In the genomic region with DNA sequence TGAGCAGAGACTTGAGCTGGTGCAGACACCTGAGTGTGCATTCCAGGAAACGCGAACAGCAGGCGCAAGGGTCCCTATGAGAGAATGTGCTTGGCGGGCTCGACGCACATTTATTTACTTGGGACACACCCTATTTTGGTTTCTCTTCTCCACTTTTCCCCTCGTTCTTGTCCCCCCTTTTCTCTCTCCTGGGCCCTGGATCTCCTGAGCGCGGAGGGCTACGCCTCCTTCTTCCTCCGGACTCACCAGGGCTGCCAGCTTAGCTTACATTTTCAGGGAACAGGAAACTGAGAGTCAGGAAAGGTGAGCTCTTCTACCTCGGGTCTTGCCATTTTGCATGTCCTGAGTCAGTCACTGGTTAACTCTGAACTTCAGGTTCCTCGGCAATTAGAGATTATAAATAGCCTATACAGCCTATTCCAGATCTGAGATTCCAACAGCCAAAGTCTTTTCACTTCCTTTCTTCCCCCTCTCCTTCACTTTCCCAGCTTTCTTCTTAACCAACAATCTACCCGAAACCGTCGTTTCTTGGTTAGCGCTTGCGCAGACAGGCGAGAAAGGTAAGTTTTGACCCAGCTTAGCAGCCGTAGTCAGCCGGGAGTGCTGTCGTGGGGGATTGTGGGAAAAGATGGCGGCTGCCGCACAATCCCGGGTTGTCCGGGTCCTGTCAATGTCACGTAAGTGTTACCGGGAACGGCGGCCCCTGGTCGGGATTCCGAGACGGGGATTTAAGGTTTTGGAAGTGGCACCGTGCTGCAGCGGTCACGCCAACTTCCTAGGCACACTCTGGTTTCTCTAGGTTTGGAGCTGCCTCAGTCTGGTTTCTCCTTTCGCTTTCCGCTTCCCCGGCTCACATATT, we compare ENCODE assay signal across 8 cellular contexts. TPM values are rescaled to one million over a fixed set of nuclear protein-coding genes. Genes with fewer than 3 reads are reported as not detected.
DNase-seq lines count a peak whose midpoint lies in the region; ATAC-seq, FAIRE-seq and TF ChIP-seq lines count a peak whose summit lies in the region.

Gene AKAP3 (minus strand): TSS at position 553 of the 859 bp plus-strand sequence. CDS start 10,855 bp downstream, outside the sequence.
Gene NDUFA9 (plus strand): TSS at position 616 of the 859 bp plus-strand sequence. CDS start 13 bp downstream, at position 629.

- TF ChIP-seq CTCF in GM12865 (IDR thresholded peaks at IDR 0.05; ENCODE audit: insufficient read depth, low read depth, low read length, missing control alignments) (no peak), psoas muscle (IDR thresholded peaks at IDR 0.05) (no peak)

- H3K36me3 ChIP-seq in psoas muscle (ENCODE audit: insufficient read depth in 1 of 2, low read depth in 1 of 2), result peaks cover 0 to 2% of the 10 kb centered on the region in 2 donors

- no peaks in the 10 kb centered on the region for H3K4me1 ChIP-seq in right cardiac atrium (ENCODE audit: control insufficient read depth, insufficient read depth, low read length)
- H3K4me1 ChIP-seq in psoas muscle, result peaks cover 45% of the 10 kb centered on the region

- peak; percentile 84 for ATAC-seq in HG02759 (IDR thresholded peaks at IDR 0.05; ENCODE audit: unreplicated experiment)
- ATAC-seq in T-helper 17 cell, result peak; percentile 97
- peak; percentile 98 for ATAC-seq in right cardiac atrium
- ATAC-seq in psoas muscle, result peak; percentile 95 to 100 (median 98)

- peaks cover 10% of the 10 kb centered on the region for H3K36me3 Mint-ChIP-seq in T-helper 17 cell (ENCODE audit: low read depth)

- H3K27me3 ChIP-seq in right cardiac atrium (ENCODE audit: control insufficient read depth, insufficient read depth) (no peaks in the 10 kb centered on the region), psoas muscle (ENCODE audit: insufficient read depth in 3 of 3, low read length in 2 of 3) (no peaks in the 10 kb centered on the region)

- intact Hi-C loops in right cardiac atrium (cut with DNase I) (no loop called here), psoas muscle (cut with DNase I) (no loop called here)

- peak within 1 kb of the TSS; percentile 96 for H3K4me3 ChIP-seq in GM12865 (ENCODE audit: low read depth, low read length)
- H3K4me3 ChIP-seq in right cardiac atrium (ENCODE audit: low read length), result peak within 1 kb of the TSS; percentile 100
- peak within 1 kb of the TSS; percentile 74 for H3K4me3 ChIP-seq in psoas muscle

- DNase-seq in GM12865 (ENCODE audit: low read depth) (peak; percentile 87), NCI-H1436 treated with DMSO at 0.1 percent for 48 hours (lab: John Stamatoyannopoulos, UW) (peak; percentile 14), T-helper 17 cell (peak; percentile 55 to 64 (median 63)), anterior cingulate cortex (lab: John Stamatoyannopoulos, UW) (peak; percentile 19 to 91 (median 78)), right cardiac atrium (peak; percentile 80 to 91 (median 89)), psoas muscle (peak; percentile 79 to 86), urothelium cell line (ENCODE audit: low spot score) (peak; percentile 93)

- peak within 1 kb of the TSS; percentile 99 for H3K4me3 Mint-ChIP-seq in T-helper 17 cell

- H3K9me3 ChIP-seq in T-helper 17 cell (ENCODE audit: control insufficient read depth, low read length, poor library complexity, severe bottlenecking) (no peaks in the 10 kb centered on the region), right cardiac atrium (ENCODE audit: control insufficient read depth, low read length) (no peaks in the 10 kb centered on the region), psoas muscle (no peaks in the 10 kb centered on the region)

- under 1% methylated on average over 39 of the region's 39 CpGs for WGBS in right cardiac atrium
- 0 to 1% (median 0%) methylated on average over 39 of the region's 39 CpGs for WGBS in psoas muscle, 3 donors

- H3K27ac Mint-ChIP-seq in T-helper 17 cell, result peak within 1 kb of the TSS; percentile 98

- H3K27me3 Mint-ChIP-seq in T-helper 17 cell, result no peaks in the 10 kb centered on the region

- H3K27ac ChIP-seq in right cardiac atrium (ENCODE audit: low read length), result peak within 1 kb of the TSS; percentile 100
- peak within 1 kb of the TSS; percentile 80 for H3K27ac ChIP-seq in psoas muscle

- H3K4me1 Mint-ChIP-seq in T-helper 17 cell, result peaks cover 27% of the 10 kb centered on the region

- FAIRE-seq in urothelium cell line (lab: Jason Lieb, UNC), result peak; percentile 93

RNA-seq across cellular contexts. Expression of gene AKAP3, which starts in this region (rescaled TPM):
- total RNA-seq in T-helper 17 cell (1 to 10 TPM; 1.6 to 2.6 TPM), right cardiac atrium (1 to 10 TPM; 3.3 to 5.8 (median 4.2) TPM), psoas muscle (1 to 10 TPM in 3 of 4 donors, under 1 TPM in 1; 0.95 to 2.9 (median 1.6) TPM)
- polyA plus RNA-seq in right cardiac atrium (3.6 TPM), psoas muscle (1 to 10 TPM in 2 of 3 donors, under 1 TPM in 1; 0.07 to 8.4 (median 1.1) TPM)

RNA-seq across cellular contexts. Expression of gene NDUFA9, which starts in this region (rescaled TPM):
- total RNA-seq in T-helper 17 cell, result 10 to 100 TPM; 61.3 to 80.8 TPM
- 100 to 1,000 TPM; 160 to 231 (median 197) TPM for total RNA-seq in right cardiac atrium
- 150 TPM for polyA plus RNA-seq in right cardiac atrium
- 100 to 1,000 TPM; 127 to 253 (median 136) TPM for total RNA-seq in psoas muscle
- polyA plus RNA-seq in psoas muscle, result 100 to 1,000 TPM; 131 to 194 (median 155) TPM

Comparison
In these comparisons a context has a peak if more than half of its experiments do, and no peak if none do; other contexts are left out.
1. Peak in every context shown above with its lines: DNase-seq, ATAC-seq, H3K4me3 ChIP-seq and H3K27ac ChIP-seq.
2. DNase-seq: peak in every context shown above with its lines; median percentile 93 in urothelium cell line; 89 in right cardiac atrium; 87 in GM12865; 82 in psoas muscle; 78 in anterior cingulate cortex; 63 in T-helper 17 cell; 14 in NCI-H1436 treated with DMSO at 0.1 percent for 48 hours.